17 cellular contexts compared by ENCODE assay signal in the genomic region with DNA sequence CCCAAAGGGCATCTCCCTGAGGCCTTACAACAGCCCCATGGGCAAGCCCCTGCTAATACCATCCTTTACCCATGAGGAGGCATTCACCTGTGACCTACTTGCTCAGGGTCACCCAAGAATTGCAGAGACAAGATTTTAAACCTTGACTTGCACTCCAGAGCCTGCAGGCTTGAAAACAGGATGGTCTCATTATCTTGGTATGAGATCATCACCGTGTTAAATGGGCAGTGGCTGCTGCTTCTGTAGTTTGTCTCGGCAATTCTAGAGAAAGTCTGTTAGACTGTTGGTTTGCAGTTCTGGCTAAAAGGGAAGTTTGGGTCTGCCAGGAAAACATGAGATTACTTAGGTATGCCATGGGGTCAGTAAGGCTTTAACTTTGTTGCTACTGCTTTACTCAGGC.
DNase-seq lines count a peak whose midpoint lies in the region; ATAC-seq, FAIRE-seq and TF ChIP-seq lines count a peak whose summit lies in the region.
"Had no signal": no experiment of that assay in that cellular context is flagged by ENCODE, and none has a peak within 500 bp of the region (broad histone marks: within the 10 kb centered on the region; RNA-seq: fewer than 3 reads in every experiment).

No MANE protein-coding gene starts in this region.

- WGBS in H1 (ENCODE audit: extremely low coverage in 1 of 2, insufficient coverage in 1 of 2, insufficient read length in 1 of 2, insufficient replicate concordance in 2 of 2, low coverage in 1 of 2, low lambda C conversion rate in 2 of 2, missing lambda C conversion rate in 1 of 2), 2 experiments, result 95% methylated on average over 2 of the region's 2 CpGs; no CpG with 5 or more reads in 1 of the 2 experiments
- no CpG with 5 or more reads among the region's 2 CpGs for WGBS in neuronal stem cell (ENCODE audit: extremely low coverage in 2 of 2, insufficient read length in 2 of 2, insufficient replicate concordance in 1 of 2), 2 donors

- no peak overlapping the region for H2BK20ac ChIP-seq in H1 (ENCODE audit: low read length)

- no peak overlapping the region for H4K8ac ChIP-seq in H1 (ENCODE audit: extremely low read depth, insufficient read depth, low read length)
- H4K8ac ChIP-seq in neuronal stem cell (ENCODE audit: low read depth, low read length), result no peak overlapping the region

- no peak overlapping the region for H4K5ac ChIP-seq in H1 (ENCODE audit: insufficient read length, low read depth, low read length)

- H3K36me3 Mint-ChIP-seq in stimulated activated effector memory CD8-positive, alpha-beta T cell treated with anti-CD3 and anti-CD28 coated beads, Interleukin-12 subunit alpha, Interleukin-12 subunit beta, amount 100 ng/mL, for 72 hours, result no peaks in the 10 kb centered on the region
- H3K36me3 Mint-ChIP-seq: CD4-positive, CD25-positive, alpha-beta regulatory T cell had no signal

- H3K4ac ChIP-seq in H1 (replicated peaks; ENCODE audit: insufficient read length, low read depth, low read length) (no peak overlapping the region), neuronal stem cell (ENCODE audit: low read length) (no peak overlapping the region)

- intact Hi-C loops in colonic mucosa (cut with DNase I), result no loop called here

- H2BK120ac ChIP-seq in H1 (replicated peaks; ENCODE audit: low read depth, low read length) (no peak overlapping the region), neuronal stem cell (ENCODE audit: low read depth, low read length) (no peak overlapping the region)

- H3K27ac Mint-ChIP-seq in stimulated activated effector memory CD8-positive, alpha-beta T cell treated with anti-CD3 and anti-CD28 coated beads, Interleukin-12 subunit alpha, Interleukin-12 subunit beta, amount 100 ng/mL, for 72 hours, result no peak overlapping the region
- H3K27ac Mint-ChIP-seq: CD4-positive, CD25-positive, alpha-beta regulatory T cell; HFFc6 had no signal

- no peak overlapping the region for H3K4me3 Mint-ChIP-seq in stimulated activated effector memory CD8-positive, alpha-beta T cell treated with anti-CD3 and anti-CD28 coated beads, Interleukin-12 subunit alpha, Interleukin-12 subunit beta, amount 100 ng/mL, for 72 hours
- H3K4me3 Mint-ChIP-seq: CD4-positive, CD25-positive, alpha-beta regulatory T cell; HFFc6 had no signal

- TF ChIP-seq CTCF in H1 (IDR thresholded peaks at IDR 0.05; ENCODE audit: control extremely low read depth in 1 of 3, insufficient read depth in 1 of 3, low read depth in 1 of 3, low read length in 3 of 3), result no peak
- no peak for TF ChIP-seq CTCF in colonic mucosa (IDR thresholded peaks at IDR 0.05)

- H3K27me3 ChIP-seq in H1 (replicated peaks in 1 of 4; ENCODE audit: control insufficient read depth in 3 of 4, extremely low read depth in 1 of 4, insufficient read depth in 3 of 4, low read length in 3 of 4) (no peaks in the 10 kb centered on the region), neuronal stem cell (ENCODE audit: control insufficient read depth in 3 of 3, insufficient read depth in 3 of 3, low read depth in 1 of 3, low read length in 3 of 3) (no peaks in the 10 kb centered on the region), colonic mucosa (no peaks in the 10 kb centered on the region)

- H3K23me2 ChIP-seq in H1 (ENCODE audit: low read depth, low read length), result no peaks in the 10 kb centered on the region

- TF ChIP-seq POLR2A in H1 (IDR thresholded peaks at IDR 0.05; ENCODE audit: control extremely low read depth in 1 of 2, low read depth in 2 of 2, low read length in 2 of 2), result no peak

- no peak for ATAC-seq in stimulated activated effector memory CD8-positive, alpha-beta T cell treated with anti-CD3 and anti-CD28 coated beads, Interleukin-12 subunit alpha, Interleukin-12 subunit beta, amount 100 ng/mL, for 72 hours

- H2BK15ac ChIP-seq in H1 (ENCODE audit: low read length), result no peak overlapping the region
- H2BK15ac ChIP-seq in neuronal stem cell (ENCODE audit: low read length), result no peak overlapping the region

- DNase-seq in NCI-H1417 (lab: John Stamatoyannopoulos, UW) (peak in 2 of 3 experiments; percentile 61 to 78), NCI-H1417 treated with DMSO at 0.1 percent for 48 hours (lab: John Stamatoyannopoulos, UW) (no peak), NCI-H146 treated with DMSO at 0.1 percent for 48 hours (lab: John Stamatoyannopoulos, UW; ENCODE audit: unreplicated experiment) (peak; percentile 92), H1 (ENCODE audit: low read depth in 1 of 2, low spot score in 2 of 2) (no peak), neuronal stem cell (ENCODE audit: low spot score) (no peak), HT-29 (ENCODE audit: low spot score) (no peak), colonic mucosa (no peak)
- no peak for DNase-seq in stimulated activated effector memory CD8-positive, alpha-beta T cell treated with anti-CD3 and anti-CD28 coated beads, Interleukin-12 subunit alpha, Interleukin-12 subunit beta, amount 100 ng/mL, for 72 hours (ENCODE audit: low spot score in 2 of 2)
- DNase-seq: CD4-positive, CD25-positive, alpha-beta regulatory T cell; DMS79; EL; GDM1; HCEC 1CT; HFFc6 had no signal

- H3K14ac ChIP-seq in H1 (ENCODE audit: insufficient read length), result no peak overlapping the region
- H3K14ac ChIP-seq in neuronal stem cell (ENCODE audit: low read length), result no peak overlapping the region

- H4K20me1 ChIP-seq in H1 (replicated peaks in 1 of 2; ENCODE audit: control insufficient read depth in 1 of 2, insufficient read depth in 2 of 2, low read length in 2 of 2), result no peaks in the 10 kb centered on the region

- H4K91ac ChIP-seq in H1 (replicated peaks; ENCODE audit: insufficient read length, low read length) (no peak overlapping the region), neuronal stem cell (ENCODE audit: low read depth, low read length, poor library complexity) (no peak overlapping the region)

- no peak for TF ChIP-seq RAD21 in H1 (IDR thresholded peaks at IDR 0.05 in 1 of 2, conservative IDR thresholded peaks at IDR 0.05 in 1 of 2; ENCODE audit: low read depth in 2 of 2, low read length in 2 of 2)

- FAIRE-seq in H1 (lab: Jason Lieb, UNC), result no peak
- FAIRE-seq: GM12892, GM19239 had no signal

- H3K23ac ChIP-seq in H1 (ENCODE audit: insufficient read length) (no peak overlapping the region), neuronal stem cell (ENCODE audit: low read depth, low read length, poor library complexity) (peak overlapping the region; percentile 94)

- H3K36me3 ChIP-seq in H1 (ENCODE audit: control insufficient read depth in 2 of 4, insufficient read depth in 4 of 4, low read length in 3 of 4) (no peaks in the 10 kb centered on the region), neuronal stem cell (replicated peaks in 1 of 2; ENCODE audit: control insufficient read depth in 2 of 2, insufficient read depth in 2 of 2, low read length in 2 of 2) (no peaks in the 10 kb centered on the region), colonic mucosa (no peaks in the 10 kb centered on the region)

- POLR2A ChIA-PET in H1 (lab: Charles Lee; ENCODE audit: partially characterized antibody), result no interaction called here

- H3K9me3 Mint-ChIP-seq in stimulated activated effector memory CD8-positive, alpha-beta T cell treated with anti-CD3 and anti-CD28 coated beads, Interleukin-12 subunit alpha, Interleukin-12 subunit beta, amount 100 ng/mL, for 72 hours, result peaks cover 4% of the 10 kb centered on the region

- no peaks in the 10 kb centered on the region for H3K79me2 ChIP-seq in H1 (ENCODE audit: control insufficient read depth in 1 of 2, insufficient read depth in 2 of 2, low read length in 2 of 2)

- CTCF ChIA-PET in H1 (lab: Charles Lee; ENCODE audit: partially characterized antibody), result interaction anchor here (1.2 kb wide), 1 partner anchor 11 kb away, joined by 3 read pairs; no protein-coding TSS in a partner anchor

- no peak overlapping the region for H3K56ac ChIP-seq in H1 (replicated peaks; ENCODE audit: insufficient read length, low read depth, low read length)

- no peak overlapping the region for H3K18ac ChIP-seq in H1 (ENCODE audit: extremely low read depth, low read length)
- H3K18ac ChIP-seq in neuronal stem cell (ENCODE audit: low read length), result no peak overlapping the region

- H2AFZ ChIP-seq in H1 (ENCODE audit: low read length) (0 out of 2 replicates have a peak overlapping the region, but pooled peaks have one; percentile 65), neuronal stem cell (ENCODE audit: low read length) (no peak overlapping the region)

- no peaks in the 10 kb centered on the region for H3K4me1 Mint-ChIP-seq in stimulated activated effector memory CD8-positive, alpha-beta T cell treated with anti-CD3 and anti-CD28 coated beads, Interleukin-12 subunit alpha, Interleukin-12 subunit beta, amount 100 ng/mL, for 72 hours

- H3K4me2 ChIP-seq in H1 (ENCODE audit: insufficient read depth in 1 of 2, low read depth in 2 of 2, low read length in 2 of 2) (no peak overlapping the region), neuronal stem cell (ENCODE audit: insufficient read depth, low read length, poor library complexity, severe bottlenecking) (no peak overlapping the region)

- no peaks in the 10 kb centered on the region for H3K79me1 ChIP-seq in H1 (ENCODE audit: low read depth, low read length)
- peaks cover 3% of the 10 kb centered on the region for H3K79me1 ChIP-seq in neuronal stem cell (ENCODE audit: low read depth, low read length)

- no peak overlapping the region for H3K27ac ChIP-seq in H1 (ENCODE audit: low read depth, low read length)
- no peak overlapping the region for H3K27ac ChIP-seq in neuronal stem cell (replicated peaks; ENCODE audit: low read length)
- no peak overlapping the region for H3K27ac ChIP-seq in colonic mucosa
- H3K27ac ChIP-seq: 22Rv1 had no signal

- TF ChIP-seq EP300 in H1 (IDR thresholded peaks at IDR 0.05; ENCODE audit: borderline replicate concordance in 1 of 2, low read depth in 2 of 2, low read length in 2 of 2), result no peak

- H2BK12ac ChIP-seq in H1 (ENCODE audit: low read depth, low read length), result no peak overlapping the region
- no peak overlapping the region for H2BK12ac ChIP-seq in neuronal stem cell (ENCODE audit: low read length)

- no peaks in the 10 kb centered on the region for H3K4me1 ChIP-seq in H1 (replicated peaks in 1 of 4; ENCODE audit: control insufficient read depth in 3 of 4, insufficient read depth in 4 of 4, low read length in 3 of 4)
- H3K4me1 ChIP-seq in neuronal stem cell (ENCODE audit: control insufficient read depth in 2 of 2, insufficient read depth in 1 of 2, low read depth in 1 of 2, low read length in 2 of 2), result peaks cover 0 to 5% of the 10 kb centered on the region in 2 donors
- no peaks in the 10 kb centered on the region for H3K4me1 ChIP-seq in colonic mucosa

- H2BK5ac ChIP-seq in H1 (ENCODE audit: low read depth, low read length), result no peak overlapping the region
- no peak overlapping the region for H2BK5ac ChIP-seq in neuronal stem cell (ENCODE audit: low read length)

- H3K9ac ChIP-seq in H1 (replicated peaks in 1 of 4; ENCODE audit: extremely low read depth in 1 of 4, low read depth in 3 of 4, low read length in 3 of 4) (no peak overlapping the region), neuronal stem cell (ENCODE audit: low read depth, low read length, poor library complexity) (no peak overlapping the region), colonic mucosa (ENCODE audit: low read depth in 2 of 2, low read length in 2 of 2) (no peak overlapping the region)

- H3K9me3 ChIP-seq in H1 (ENCODE audit: insufficient read depth in 2 of 2, low read depth in 1 of 2, low read length in 1 of 2) (no peaks in the 10 kb centered on the region), neuronal stem cell (replicated peaks in 1 of 2; ENCODE audit: control insufficient read depth in 2 of 2, insufficient read depth in 1 of 2, low read depth in 1 of 2, low read length in 2 of 2) (peaks cover 0 to 2% of the 10 kb centered on the region in 2 donors), colonic mucosa (no peaks in the 10 kb centered on the region)

- H2AK5ac ChIP-seq in H1 (ENCODE audit: low read depth, low read length), result no peak overlapping the region
- H2AK5ac ChIP-seq in neuronal stem cell (ENCODE audit: low read depth, low read length), result no peak overlapping the region

- H3K4me3 ChIP-seq in H1 (ENCODE audit: extremely low read depth in 1 of 4, insufficient read depth in 2 of 4, low read depth in 3 of 4, low read length in 4 of 4), result no peak overlapping the region
- H3K4me3 ChIP-seq in neuronal stem cell (ENCODE audit: low read length in 2 of 2), result peak overlapping the region in 1 of 2 donors; percentile 24
- H3K4me3 ChIP-seq in colonic mucosa, result no peak overlapping the region

Comparison
In these comparisons a context has a peak if more than half of its experiments do, and no peak if none do; other contexts are left out.
1. DNase-seq: peak in NCI-H1417 (2 of 3) and NCI-H146 treated with DMSO at 0.1 percent for 48 hours (single experiment); none in NCI-H1417 treated with DMSO at 0.1 percent for 48 hours (single experiment), H1 (0 of 2), neuronal stem cell (single experiment), HT-29 (single experiment), colonic mucosa (single experiment) and stimulated activated effector memory CD8-positive, alpha-beta T cell treated with anti-CD3 and anti-CD28 coated beads, Interleukin-12 subunit alpha, Interleukin-12 subunit beta, amount 100 ng/mL, for 72 hours (0 of 2).